ENCODE assay signal across 1 cellular context in genomic region chr3:72086051-72086711, GRCh38.
TF ChIP-seq lines count a peak whose summit lies in the region.

No MANE protein-coding gene starts in this region.

TF ChIP-seq in K562, 482 proteins besides CTCF, POLR2A, EP300 and RAD21 (continued from another document and continues in another):
- TF ChIP-seq HNRNPUL1 (IDR thresholded peaks at IDR 0.05; ENCODE audit: low read length) (no peak), SRSF1 (IDR thresholded peaks at IDR 0.05; ENCODE audit: low read depth, low read length) (no peak), ATF3 (IDR thresholded peaks at IDR 0.05) (peak; percentile 72), ATF3 (CRISPR knock-in tag; conservative IDR thresholded peaks at IDR 0.05) (no peak), ERF (CRISPR knock-in tag; IDR thresholded peaks at IDR 0.05) (no peak), LARP7 (IDR thresholded peaks at IDR 0.05) (no peak), ZNF134 (CRISPR knock-in tag; conservative IDR thresholded peaks at IDR 0.05) (no peak), BACH1 (tag; IDR thresholded peaks at IDR 0.05) (no peak; the same call in 1 of the 2 replicates), PURB (CRISPR knock-in tag; IDR thresholded peaks at IDR 0.05; ENCODE audit: low read depth) (no peak), TBL1XR1 (IDR thresholded peaks at IDR 0.05; ENCODE audit: low read length in 2 of 2) (peak; percentile 93 to 97), KAT8 (IDR thresholded peaks at IDR 0.05; ENCODE audit: low read depth) (0 out of 2 replicates have a peak, but pooled peaks have one; percentile 55), FOS (IDR thresholded peaks at IDR 0.05; ENCODE audit: extremely low read depth, insufficient read length) (no peak), ARNT (IDR thresholded peaks at IDR 0.05) (peak; percentile 74 to 86; a peak in 3 of 4 replicates), REST (CRISPR knock-in tag; IDR thresholded peaks at IDR 0.05; ENCODE audit: low read depth) (no peak), MCM7 (IDR thresholded peaks at IDR 0.05) (no peak), ZNF41 (CRISPR knock-in tag; conservative IDR thresholded peaks at IDR 0.05) (no peak), CCNT2 (IDR thresholded peaks at IDR 0.05; ENCODE audit: borderline replicate concordance, extremely low read depth, insufficient read length, low read depth, low read length) (peak; percentile 97), RBFOX2 (IDR thresholded peaks at IDR 0.05; ENCODE audit: low read depth, low read length) (no peak), HMGXB4 (CRISPR knock-in tag; IDR thresholded peaks at IDR 0.05) (no peak), MAZ (CRISPR knock-in tag; conservative IDR thresholded peaks at IDR 0.05 in 1 of 2, IDR thresholded peaks at IDR 0.05 in 1 of 2) (peak; percentile 48 to 66), ZNF133 (CRISPR knock-in tag; IDR thresholded peaks at IDR 0.05) (no peak), MAFG (tag; conservative IDR thresholded peaks at IDR 0.05) (no peak), ZNF766 (CRISPR knock-in tag; conservative IDR thresholded peaks at IDR 0.05) (peak; percentile 79; the same call in 1 of the 2 replicates), BRF1 (IDR thresholded peaks at IDR 0.05; ENCODE audit: borderline replicate concordance, extremely low read depth, insufficient read length) (no peak), EGR1 (conservative IDR thresholded peaks at IDR 0.05) (peak; percentile 96), SMC3 (conservative IDR thresholded peaks at IDR 0.05; ENCODE audit: insufficient read depth, low read depth, low read length) (0 out of 2 replicates have a peak, but pooled peaks have one; percentile 7), U2AF1 (optimal IDR thresholded peaks at IDR 0.05; ENCODE audit: low read depth, low read length) (no peak), DMBX1 (CRISPR knock-in tag; IDR thresholded peaks at IDR 0.05; ENCODE audit: borderline replicate concordance) (no peak; the same call in 1 of the 2 replicates), ZNF311 (CRISPR knock-in tag; IDR thresholded peaks at IDR 0.05) (no peak), HEY1 (CRISPR knock-in tag; IDR thresholded peaks at IDR 0.05; ENCODE audit: borderline replicate concordance) (no peak), MTA1 (IDR thresholded peaks at IDR 0.05; ENCODE audit: borderline replicate concordance) (peak; percentile 48; the same call in 1 of the 2 replicates), MAFK (IDR thresholded peaks at IDR 0.05; ENCODE audit: low read length) (peak; percentile 31; the same call in 1 of the 2 replicates), SUPT5H (IDR thresholded peaks at IDR 0.05) (no peak), CEBPZ (IDR thresholded peaks at IDR 0.05; ENCODE audit: borderline replicate concordance, low read depth, low read length) (no peak), ZNF316 (IDR thresholded peaks at IDR 0.05) (no peak), ZNF232 (CRISPR knock-in tag; IDR thresholded peaks at IDR 0.05) (no peak), SAFB2 (IDR thresholded peaks at IDR 0.05; ENCODE audit: borderline replicate concordance, low read depth, low read length, severe bottlenecking) (no peak), IRF2 (CRISPR knock-in tag; IDR thresholded peaks at IDR 0.05) (no peak), THRAP3 (IDR thresholded peaks at IDR 0.05; ENCODE audit: borderline replicate concordance) (no peak), CREB3L1 (IDR thresholded peaks at IDR 0.05; ENCODE audit: borderline replicate concordance, low read depth) (no peak), HMG20A (CRISPR knock-in tag; conservative IDR thresholded peaks at IDR 0.05) (no peak), MYC (IDR thresholded peaks at IDR 0.05; ENCODE audit: low read depth, low read length) (0 out of 2 replicates have a peak, but pooled peaks have one; percentile 21), MYC (CRISPR knock-in tag; IDR thresholded peaks at IDR 0.05; ENCODE audit: borderline replicate concordance, low read depth) (no peak), ELK1 (CRISPR knock-in tag; IDR thresholded peaks at IDR 0.05) (no peak), ZNF347 (CRISPR knock-in tag; IDR thresholded peaks at IDR 0.05; ENCODE audit: low read depth) (no peak), BMI1 (IDR thresholded peaks at IDR 0.05; ENCODE audit: low read length) (no peak), MCM5 (IDR thresholded peaks at IDR 0.05; ENCODE audit: low read depth) (no peak), ZNF165 (CRISPR knock-in tag; IDR thresholded peaks at IDR 0.05; ENCODE audit: borderline replicate concordance) (no peak), ZNF76 (CRISPR knock-in tag; IDR thresholded peaks at IDR 0.05; ENCODE audit: borderline replicate concordance) (no peak), DDX20 (tag; IDR thresholded peaks at IDR 0.05; ENCODE audit: low read depth) (no peak), MTA3 (IDR thresholded peaks at IDR 0.05; ENCODE audit: borderline replicate concordance) (peak; percentile 84), CC2D1A (IDR thresholded peaks at IDR 0.05) (peak; percentile 85), TCF7L2 (IDR thresholded peaks at IDR 0.05; ENCODE audit: low read depth, low read length) (no peak), ARID4B (CRISPR knock-in tag; IDR thresholded peaks at IDR 0.05) (no peak), PHTF2 (CRISPR knock-in tag; IDR thresholded peaks at IDR 0.05) (no peak), DACH1 (IDR thresholded peaks at IDR 0.05; ENCODE audit: partially characterized antibody) (peak; percentile 57), NEUROD1 (IDR thresholded peaks at IDR 0.05; ENCODE audit: borderline replicate concordance, low read depth, low read length, partially characterized antibody) (peak; percentile 80), SNIP1 (IDR thresholded peaks at IDR 0.05; ENCODE audit: low read depth) (no peak), ZNF707 (CRISPR knock-in tag; conservative IDR thresholded peaks at IDR 0.05) (no peak), ZNF124 (CRISPR knock-in tag; IDR thresholded peaks at IDR 0.05) (no peak), ZNF3 (CRISPR knock-in tag; IDR thresholded peaks at IDR 0.05) (no peak), KLF16 (IDR thresholded peaks at IDR 0.05) (peak; percentile 98)
